23 cellular contexts compared by ENCODE assay signal in genomic region chr9:84846501-84847323, GRCh38.
DNase-seq lines count a peak whose midpoint lies in the region; ATAC-seq and TF ChIP-seq lines count a peak whose summit lies in the region.
"Had no signal": no experiment of that assay in that cellular context is flagged by ENCODE, and none has a peak within 500 bp of the region (broad histone marks: within the 10 kb centered on the region; RNA-seq: fewer than 3 reads in every experiment).

No MANE protein-coding gene starts in this region.

- TF ChIP-seq CTCF in RWPE1 (conservative IDR thresholded peaks at IDR 0.05; ENCODE audit: low read depth) (no peak), foreskin keratinocyte (conservative IDR thresholded peaks at IDR 0.05) (no peak), upper lobe of left lung (IDR thresholded peaks at IDR 0.05) (no peak), GM13977 (IDR thresholded peaks at IDR 0.05; ENCODE audit: extremely low read depth, insufficient read depth, missing control alignments) (no peak)

- CTCF ChIA-PET in RWPE1 (lab: Yijun Ruan, JAX) = interaction anchor here (0.6 to 1.3 kb wide), 2 partner anchors 27 to 456 kb away, joined by 3 to 9 read pairs; no protein-coding TSS in a partner anchor

- H3K27ac ChIP-seq in RWPE1 (peak overlapping the region; percentile 31; the same call in 1 of the 2 replicates), foreskin keratinocyte (no peak overlapping the region), upper lobe of left lung (no peak overlapping the region)
- H3K27ac ChIP-seq: spleen, stomach, upper lobe of right lung had no signal

- in situ Hi-C loops in GM13977 (cut with MboI; ENCODE audit: low pct_unique_long_range_greater_than_20kb, low sequenced_read_pairs, unreplicated experiment) = no loop called here

- no peak for TF ChIP-seq POLR2A in upper lobe of left lung (IDR thresholded peaks at IDR 0.05)

- H3K36me3 ChIP-seq in upper lobe of left lung = no peaks in the 10 kb centered on the region
- H3K36me3 ChIP-seq: spleen, stomach, upper lobe of right lung had no signal

- no peaks in the 10 kb centered on the region for H3K9me3 ChIP-seq in upper lobe of left lung
- H3K9me3 ChIP-seq: spleen, stomach, upper lobe of right lung had no signal

- no peak overlapping the region for H3K4me3 ChIP-seq in upper lobe of left lung
- H3K4me3 ChIP-seq: lung, spleen, stomach, upper lobe of right lung had no signal

- peak; percentile 25 for DNase-seq in NCI-H510A treated with DMSO at 0.1 percent for 48 hours (lab: John Stamatoyannopoulos, UW)
- DNase-seq in NCI-H510A (lab: John Stamatoyannopoulos, UW) = no peak
- peak; percentile 75 for DNase-seq in RWPE1 (ENCODE audit: low spot score)
- DNase-seq in foreskin keratinocyte = peak in 1 of 2 donors; percentile 65
- no peak for DNase-seq in A172 (ENCODE audit: low spot score)
- DNase-seq in upper lobe of left lung = no peak
- no peak for DNase-seq in GM13977 (ENCODE audit: low spot score)
- DNase-seq: activated CD8-positive, alpha-beta T cell treated with anti-CD3 and anti-CD28 coated beads, Interleukin-2, amount 10 ng/mL, durations not matched to agents 7 days and 5 days; activated naive CD4-positive, alpha-beta T cell treated with anti-CD3 and anti-CD28 coated beads, Interleukin-2, amount 10 ng/mL, durations not matched to agents 7 days and 5 days; activated T-cell treated with anti-CD3 and anti-CD28 coated beads, Interleukin-2, amount 50 U/mL, for 4 hours; cerebellar nuclear complex; effector CD4-positive, alpha-beta T cell; NCI-H1105 treated with DMSO at 0.1 percent for 48 hours; NK-92 treated with Interleukin-12 subunit alpha and Interleukin-12 subunit beta, amount 100 ng/mL, for 24 hours; RPMI8226; spleen; stimulated activated CD4-positive, alpha-beta T cell treated with anti-CD3 and anti-CD28 coated beads, Interleukin-4, amount 100 ng/mL, for 24 hours; stomach; T1000; upper lobe of right lung had no signal

- no peaks in the 10 kb centered on the region for H3K27me3 ChIP-seq in foreskin keratinocyte
- H3K27me3 ChIP-seq in upper lobe of left lung = no peaks in the 10 kb centered on the region
- H3K27me3 ChIP-seq: spleen, upper lobe of right lung had no signal

- WGBS in upper lobe of left lung, 2 donors = 94 to 96% methylated on average over 4 of the region's 4 CpGs

- H3K4me1 ChIP-seq in foreskin keratinocyte (peaks cover 21% of the 10 kb centered on the region), upper lobe of left lung (peaks cover 0 to 4% (median under 1%) of the 10 kb centered on the region in 4 donors)
- H3K4me1 ChIP-seq: spleen had no signal

- no peak for TF ChIP-seq EP300 in upper lobe of left lung (IDR thresholded peaks at IDR 0.05)

- POLR2A ChIA-PET in RWPE1 (lab: Yijun Ruan, JAX; ENCODE audit: low non-redundant PET) = no interaction called here

- ATAC-seq in foreskin keratinocyte (peak; percentile 93), upper lobe of left lung (ENCODE audit: low FRiP score in 2 of 2) (no peak), HG02970 (IDR thresholded peaks at IDR 0.05; ENCODE audit: low FRiP score, unreplicated experiment) (no peak)
- ATAC-seq: activated CD4-positive, CD25-positive, alpha-beta regulatory T cell treated with anti-CD3 and anti-CD28 coated beads, Interleukin-2, amount 50 U/mL, for 24 hours; activated CD8-positive, alpha-beta T cell treated with anti-CD3 and anti-CD28 coated beads, Interleukin-2, amount 10 ng/mL, durations not matched to agents 7 days and 5 days; activated T-cell treated with anti-CD3 and anti-CD28 coated beads, Interleukin-2, amount 50 U/mL, for 4 hours; upper lobe of right lung had no signal

Comparison
In these comparisons a context has a peak if more than half of its experiments do, and no peak if none do; other contexts are left out.
1. DNase-seq: peak in NCI-H510A treated with DMSO at 0.1 percent for 48 hours (single experiment) and RWPE1 (single experiment); none in NCI-H510A (single experiment), A172 (single experiment), upper lobe of left lung (0 of 2) and GM13977 (single experiment).